22 cellular contexts compared by ENCODE assay signal in the genomic region with DNA sequence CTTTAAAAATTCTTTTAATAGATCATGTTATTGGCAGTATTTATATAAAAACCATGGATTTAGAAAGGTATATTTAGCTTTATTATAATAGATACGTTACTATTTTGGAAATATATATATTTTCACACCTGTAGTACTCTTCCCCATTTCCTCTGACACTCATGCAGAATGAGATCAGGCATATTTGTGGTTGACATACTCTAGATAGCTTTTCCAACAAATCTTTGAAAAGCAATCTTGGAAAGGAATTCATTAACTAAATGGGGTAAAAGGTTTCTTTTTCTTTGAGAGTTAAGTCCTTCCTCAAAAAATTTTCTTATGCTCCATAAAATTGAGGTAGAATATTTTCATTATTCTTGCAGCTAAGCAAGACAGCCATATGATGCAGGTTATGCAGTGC. TPM values are rescaled to one million over a fixed set of nuclear protein-coding genes. Genes with fewer than 3 reads are reported as not detected.
DNase-seq lines count a peak whose midpoint lies in the region; ATAC-seq and TF ChIP-seq lines count a peak whose summit lies in the region.
"Had no signal": no experiment of that assay in that cellular context is flagged by ENCODE, and none has a peak within 500 bp of the region (broad histone marks: within the 10 kb centered on the region; RNA-seq: fewer than 3 reads in every experiment).

No MANE protein-coding gene starts in this region.

- H3K4me3 Mint-ChIP-seq in activated T-cell treated with anti-CD3 and anti-CD28 coated beads, Interleukin-2, amount 50 U/mL, for 24 hours: no peak overlapping the region
- H3K4me3 Mint-ChIP-seq: CD4-positive, alpha-beta T cell had no signal

- no peak for ATAC-seq in GM19351 (IDR thresholded peaks at IDR 0.05; ENCODE audit: unreplicated experiment)
- ATAC-seq in heart right ventricle: no peak
- ATAC-seq: GM12878, Right ventricle myocardium inferior had no signal

- H3K27ac ChIP-seq in mesenchymal stem cell (ENCODE audit: low read length, poor library complexity, severe bottlenecking): peak overlapping the region; percentile 66
- no peak overlapping the region for H3K27ac ChIP-seq in heart right ventricle
- H3K27ac ChIP-seq: BLaER1, GM23248 had no signal

- H2BK5ac ChIP-seq in mesenchymal stem cell (ENCODE audit: low read depth, low read length, poor library complexity, severe bottlenecking): no peak overlapping the region

- intact Hi-C loops in heart right ventricle (cut with DNase I): no loop called here

- H3K9me3 Mint-ChIP-seq in activated T-cell treated with anti-CD3 and anti-CD28 coated beads, Interleukin-2, amount 50 U/mL, for 24 hours: no peaks in the 10 kb centered on the region
- H3K9me3 Mint-ChIP-seq: CD4-positive, alpha-beta T cell had no signal

- no peak overlapping the region for H3K23ac ChIP-seq in mesenchymal stem cell (ENCODE audit: low read length in 2 of 2)

- in situ Hi-C loops in astrocyte of the spinal cord (cut with HindIII; ENCODE audit: low sequenced_read_pairs): no loop called here

- peaks cover 90% of the 10 kb centered on the region for H3K36me3 Mint-ChIP-seq in activated T-cell treated with anti-CD3 and anti-CD28 coated beads, Interleukin-2, amount 50 U/mL, for 24 hours (ENCODE audit: low read depth)

- no peak overlapping the region for H4K91ac ChIP-seq in mesenchymal stem cell (ENCODE audit: low read length)

- H3K79me1 ChIP-seq in mesenchymal stem cell (replicated peaks; ENCODE audit: low read length, poor library complexity, severe bottlenecking): peaks cover 11% of the 10 kb centered on the region

- H3K27me3 Mint-ChIP-seq in activated T-cell treated with anti-CD3 and anti-CD28 coated beads, Interleukin-2, amount 50 U/mL, for 24 hours: no peaks in the 10 kb centered on the region
- H3K27me3 Mint-ChIP-seq: CD4-positive, alpha-beta T cell had no signal

- no peak overlapping the region for H3K4ac ChIP-seq in mesenchymal stem cell (ENCODE audit: low read depth in 1 of 2, low read length in 2 of 2)

- no peak overlapping the region for H3K18ac ChIP-seq in mesenchymal stem cell (ENCODE audit: low read depth in 1 of 2, low read length in 2 of 2)

- H3K4me1 ChIP-seq in mesenchymal stem cell (ENCODE audit: control insufficient read depth, insufficient read depth, low read depth, low read length): peaks cover 2% of the 10 kb centered on the region
- H3K4me1 ChIP-seq in heart right ventricle: peaks cover 0 to 6% (median 0%) of the 10 kb centered on the region in 9 donors
- H3K4me1 ChIP-seq: BLaER1 had no signal

- H2AFZ ChIP-seq in mesenchymal stem cell (ENCODE audit: low read depth, low read length): no peak overlapping the region
- H2AFZ ChIP-seq: GM23248 had no signal

- H3K9me3 ChIP-seq in mesenchymal stem cell (ENCODE audit: control insufficient read depth, low read length) (no peaks in the 10 kb centered on the region), heart right ventricle (no peaks in the 10 kb centered on the region)
- H3K9me3 ChIP-seq: BLaER1 had no signal

- TF ChIP-seq CTCF in astrocyte of the spinal cord (IDR thresholded peaks at IDR 0.05; ENCODE audit: low read depth, low read length) (no peak), heart right ventricle (IDR thresholded peaks at IDR 0.05) (no peak)

- H3K9ac ChIP-seq in mesenchymal stem cell (ENCODE audit: low read length): no peak overlapping the region
- H3K9ac ChIP-seq: BLaER1, GM23248 had no signal

- no peak overlapping the region for H3K4me2 ChIP-seq in mesenchymal stem cell (ENCODE audit: low read length, poor library complexity, severe bottlenecking)
- H3K4me2 ChIP-seq: BLaER1 had no signal

- no peak overlapping the region for H2AK5ac ChIP-seq in mesenchymal stem cell (ENCODE audit: low read length, severe bottlenecking)

- DNase-seq in NCI-H226: peak; percentile 33
- peak; percentile 11 for DNase-seq in astrocyte of the spinal cord (ENCODE audit: low read depth, low spot score)
- no peak for DNase-seq in mesenchymal stem cell
- no peak for DNase-seq in activated T-cell treated with anti-CD3 and anti-CD28 coated beads, Interleukin-2, amount 50 U/mL, for 24 hours
- DNase-seq in heart right ventricle: no peak
- DNase-seq in UCSD-AML1 (lab: John Stamatoyannopoulos, UW; ENCODE audit: unreplicated experiment): no peak
- DNase-seq: CD4-positive, alpha-beta T cell; COR-L47; DMS79 treated with DMSO at 0.1 percent for 48 hours; GM23248; HCEC 1CT; NCI-H1417; NCI-H1694 treated with DMSO at 0.1 percent for 48 hours; NCI-H2081 treated with DMSO at 0.1 percent for 48 hours; NCI-H2171 treated with DMSO at 0.1 percent for 48 hours; NCI-H446; NCI-H526; SW 1271 had no signal

- H4K8ac ChIP-seq in mesenchymal stem cell (ENCODE audit: low read length): no peak overlapping the region

- H2BK15ac ChIP-seq in mesenchymal stem cell (ENCODE audit: low read depth, poor library complexity, severe bottlenecking): no peak overlapping the region

- WGBS in mesenchymal stem cell: no CpG with 5 or more reads among the region's 1 CpG
- 64 to 66% methylated on average over 1 of the region's 1 CpG for WGBS in heart right ventricle, 2 donors

- H3K27ac Mint-ChIP-seq in activated T-cell treated with anti-CD3 and anti-CD28 coated beads, Interleukin-2, amount 50 U/mL, for 24 hours: no peak overlapping the region
- H3K27ac Mint-ChIP-seq: CD4-positive, alpha-beta T cell had no signal

- no peak overlapping the region for H2BK12ac ChIP-seq in mesenchymal stem cell (ENCODE audit: low read length in 2 of 2)

- H3K36me3 ChIP-seq in mesenchymal stem cell (ENCODE audit: control insufficient read depth in 1 of 2, insufficient read depth in 2 of 2, low read depth in 1 of 2, low read length in 2 of 2) (peaks cover 7 to 89% of the 10 kb centered on the region in 2 experiments), heart right ventricle (peaks cover 0 to 100% (median 40%) of the 10 kb centered on the region in 9 donors)

- H3K27me3 ChIP-seq in mesenchymal stem cell (ENCODE audit: control insufficient read depth in 1 of 2, insufficient read depth in 1 of 2, low read length in 2 of 2): no peaks in the 10 kb centered on the region
- no peaks in the 10 kb centered on the region for H3K27me3 ChIP-seq in heart right ventricle
- H3K27me3 ChIP-seq: BLaER1 had no signal

- H3K4me3 ChIP-seq in astrocyte of the spinal cord (ENCODE audit: low read depth, low read length) (no peak overlapping the region), mesenchymal stem cell (ENCODE audit: insufficient read depth in 1 of 2, low read depth in 1 of 2, low read length in 2 of 2) (no peak overlapping the region), heart right ventricle (no peak overlapping the region)
- H3K4me3 ChIP-seq: BLaER1, GM12878, GM23248 had no signal

- H2BK120ac ChIP-seq in mesenchymal stem cell (ENCODE audit: low read depth, low read length): no peak overlapping the region

- H3K4me1 Mint-ChIP-seq in activated T-cell treated with anti-CD3 and anti-CD28 coated beads, Interleukin-2, amount 50 U/mL, for 24 hours (ENCODE audit: low read depth): peaks cover 39% of the 10 kb centered on the region

- H3K14ac ChIP-seq in mesenchymal stem cell (ENCODE audit: low read length in 2 of 2): no peak overlapping the region

RNA-seq across cellular contexts. Expression of gene ASF1A, which starts 14.5 kb away (rescaled TPM):
- polyA plus RNA-seq in mesenchymal stem cell (2013, experiment 1 of 2): 18.2 TPM
- 19.3 TPM for polyA plus RNA-seq in mesenchymal stem cell (2013, experiment 2 of 2)
- total RNA-seq in heart right ventricle: 10 to 100 TPM; 15.1 to 25.5 (median 22.0) TPM
- 10 to 100 TPM; 11.7 to 27.2 TPM for polyA plus RNA-seq in heart right ventricle

RNA-seq across cellular contexts. Expression of gene MCM9, which starts 26.5 kb away (rescaled TPM):
- polyA plus RNA-seq in mesenchymal stem cell (2013, experiment 1 of 2): 2.9 TPM
- polyA plus RNA-seq in mesenchymal stem cell (2013, experiment 2 of 2): 3.1 TPM
- total RNA-seq in heart right ventricle: 1 to 10 TPM; 4.0 to 7.8 (median 5.5) TPM
- 1 to 10 TPM; 1.5 to 3.3 TPM for polyA plus RNA-seq in heart right ventricle

Comparison
In these comparisons a context has a peak if more than half of its experiments do, and no peak if none do; other contexts are left out.
1. DNase-seq: peak in NCI-H226 (single experiment) and astrocyte of the spinal cord (single experiment); none in mesenchymal stem cell (single experiment), activated T-cell treated with anti-CD3 and anti-CD28 coated beads, Interleukin-2, amount 50 U/mL, for 24 hours (single experiment), heart right ventricle (0 of 2) and UCSD-AML1 (single experiment).